ENCODE assay signal across 12 cellular contexts in the genomic region with DNA sequence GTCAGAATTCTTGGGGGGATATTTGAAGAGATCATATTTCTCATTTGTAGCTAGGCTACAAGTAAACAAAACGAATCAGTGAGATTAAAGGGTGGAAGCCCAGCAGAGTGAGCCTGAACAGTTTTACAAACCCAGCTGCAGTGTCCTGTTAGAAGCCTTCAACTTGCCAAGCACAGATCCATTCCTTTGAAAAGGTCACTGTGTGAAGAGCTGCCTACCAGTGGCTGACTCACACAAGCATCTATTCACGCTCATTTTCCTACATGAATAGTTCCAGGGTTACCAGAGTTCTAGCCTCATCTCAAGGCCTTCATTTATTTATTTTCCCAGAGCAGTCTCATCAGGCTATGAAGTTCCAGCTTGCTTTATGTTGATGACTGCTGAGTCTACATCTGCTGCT. TPM values are rescaled to one million over a fixed set of nuclear protein-coding genes. Genes with fewer than 3 reads are reported as not detected.
DNase-seq lines count a peak whose midpoint lies in the region; ATAC-seq and TF ChIP-seq lines count a peak whose summit lies in the region.
"Had no signal": no experiment of that assay in that cellular context is flagged by ENCODE, and none has a peak within 500 bp of the region (broad histone marks: within the 10 kb centered on the region; RNA-seq: fewer than 3 reads in every experiment).

No MANE protein-coding gene starts in this region.

- H3K36me3 ChIP-seq in adipocyte (ENCODE audit: control insufficient read depth, insufficient read depth, low read length, severe bottlenecking) (no peaks in the 10 kb centered on the region), cardiac muscle cell (no peaks in the 10 kb centered on the region)

- H3K9ac ChIP-seq in adipocyte (ENCODE audit: low read length): peak overlapping the region; percentile 47

- peak; percentile 50 for DNase-seq in EL
- peak; percentile 72 for DNase-seq in adipocyte (ENCODE audit: low read depth)
- no peak for DNase-seq in cardiac muscle cell (ENCODE audit: low read depth in 1 of 2, low spot score in 1 of 2)
- DNase-seq in pons (ENCODE audit: low spot score): peak; percentile 79
- no peak for DNase-seq in ureter (ENCODE audit: low spot score)
- no peak for DNase-seq in NCI-H1417 (lab: John Stamatoyannopoulos, UW)
- DNase-seq: activated T-cell treated with anti-CD3 and anti-CD28 coated beads for 4 hours; naive thymus-derived CD8-positive, alpha-beta T cell; stimulated activated CD4-positive, alpha-beta T cell treated with anti-CD3 and anti-CD28 coated beads, Interleukin-4, amount 100 ng/mL, for 1 hour had no signal

- no peaks in the 10 kb centered on the region for H3K9me3 ChIP-seq in adipocyte (ENCODE audit: control insufficient read depth, low read length)
- H3K9me3 ChIP-seq in cardiac muscle cell (ENCODE audit: low read depth): no peaks in the 10 kb centered on the region

- no peak for TF ChIP-seq CTCF in cardiac muscle cell (IDR thresholded peaks at IDR 0.05; ENCODE audit: low read depth, low read length)

- H3K27me3 ChIP-seq in adipocyte (replicated peaks; ENCODE audit: control insufficient read depth, insufficient read depth, low read length) (no peaks in the 10 kb centered on the region), cardiac muscle cell (no peaks in the 10 kb centered on the region)

- H3K4me3 ChIP-seq in adipocyte (ENCODE audit: low read length) (peak overlapping the region; percentile 17), cardiac muscle cell (no peak overlapping the region)

- H3K4me1 ChIP-seq in adipocyte (ENCODE audit: control insufficient read depth, insufficient read depth, low read length): peaks cover 42% of the 10 kb centered on the region
- peaks cover 18% of the 10 kb centered on the region for H3K4me1 ChIP-seq in cardiac muscle cell (ENCODE audit: low read depth)

- ATAC-seq in GM18873 (IDR thresholded peaks at IDR 0.05; ENCODE audit: low FRiP score, unreplicated experiment): no peak
- no peak for ATAC-seq in HG03097 (IDR thresholded peaks at IDR 0.05; ENCODE audit: low FRiP score, unreplicated experiment)
- ATAC-seq: naive thymus-derived CD8-positive, alpha-beta T cell had no signal

- H3K27ac ChIP-seq in cardiac muscle cell: peak overlapping the region; percentile 53

RNA-seq across cellular contexts. Expression of gene MLIP, which starts 25.7 kb away (rescaled TPM):
- total RNA-seq in cardiac muscle cell (60.5 and 65.4 TPM in 2 replicates), ureter (0.18 TPM)
- 42.2 and 68.9 TPM in 2 replicates for polyA plus RNA-seq in cardiac muscle cell
- total RNA-seq: chondrocyte; naive thymus-derived CD8-positive, alpha-beta T cell had no signal
- polyA plus RNA-seq: naive thymus-derived CD8-positive, alpha-beta T cell had no signal

Comparison
In these comparisons a context has a peak if more than half of its experiments do, and no peak if none do; other contexts are left out.
1. DNase-seq: peak in EL (single experiment), adipocyte (single experiment) and pons (single experiment); none in cardiac muscle cell (0 of 2), ureter (single experiment) and NCI-H1417 (0 of 3).
2. RNA of gene MLIP, which starts 25.7 kb away (total RNA-seq): 60.5 to 65.4 TPM in cardiac muscle cell; 0.18 TPM in ureter (single experiment); every median in the first group is over 10 times any median in the second.